In genomic region chr1:47701283-47701682, GRCh38 we compare ENCODE assay signal across 22 cellular contexts.
DNase-seq lines count a peak whose midpoint lies in the region; TF ChIP-seq lines count a peak whose summit lies in the region.
"Had no signal": no experiment of that assay in that cellular context is flagged by ENCODE, and none has a peak within 500 bp of the region (broad histone marks: within the 10 kb centered on the region; RNA-seq: fewer than 3 reads in every experiment).

No MANE protein-coding gene starts in this region.

- H3K36me3 ChIP-seq in HEK293 (ENCODE audit: control insufficient read depth in 2 of 2, insufficient read depth in 1 of 2, low read length in 2 of 2) (no peaks in the 10 kb centered on the region), neuronal stem cell (replicated peaks in 1 of 2; ENCODE audit: control insufficient read depth in 2 of 2, insufficient read depth in 2 of 2, low read length in 2 of 2) (no peaks in the 10 kb centered on the region)
- H3K36me3 ChIP-seq: BE2C; BLaER1 treated with 17β-estradiol and CSF1 and Interleukin-3, amounts not matched to agents 10 nM and 100 nM had no signal

- no peak overlapping the region for H3K14ac ChIP-seq in neuronal stem cell (ENCODE audit: low read length)

- H3K27ac Mint-ChIP-seq in mesothelial cell of epicardium, result peak overlapping the region; percentile 44
- H3K27ac Mint-ChIP-seq in activated naive CD4-positive, alpha-beta T cell treated with anti-CD3 and anti-CD28 coated beads, Interleukin-2, amount 10 ng/mL, durations not matched to agents 7 days and 5 days, result no peak overlapping the region
- H3K27ac Mint-ChIP-seq: CD4-positive, alpha-beta T cell; GM23338; H9; HFFc6 had no signal

- H3K27ac ChIP-seq in HEK293 (ENCODE audit: extremely low read depth, low read depth, low read length) (no peak overlapping the region), neuronal stem cell (replicated peaks; ENCODE audit: low read length) (no peak overlapping the region)
- H3K27ac ChIP-seq: A549; BLaER1 treated with 17β-estradiol and CSF1 and Interleukin-3, amounts not matched to agents 10 nM and 100 nM had no signal

- peaks cover 0 to 39% (median 0%) of the 10 kb centered on the region in 3 experiments for H3K27me3 ChIP-seq in neuronal stem cell (ENCODE audit: control insufficient read depth in 3 of 3, insufficient read depth in 3 of 3, low read depth in 1 of 3, low read length in 3 of 3)
- H3K27me3 ChIP-seq: BE2C had no signal

- no peaks in the 10 kb centered on the region for H3K79me1 ChIP-seq in neuronal stem cell (ENCODE audit: low read depth, low read length)

- CTCF ChIA-PET in HEK293 (lab: Yijun Ruan, JAX), result interaction anchor here (0.6 to 0.7 kb wide), 3 partner anchors 13 to 284 kb away, joined by 3 to 5 read pairs (median 3); no protein-coding TSS in a partner anchor
- CTCF ChIA-PET in activated naive CD4-positive, alpha-beta T cell treated with anti-CD3 and anti-CD28 coated beads, Interleukin-2, amount 10 ng/mL, durations not matched to agents 7 days and 5 days (lab: Charles Lee), result no interaction called here

- H3K4me2 ChIP-seq in neuronal stem cell (ENCODE audit: insufficient read depth, low read length, poor library complexity, severe bottlenecking), result no peak overlapping the region
- H3K4me2 ChIP-seq: A549, GM23338 had no signal

- peaks cover 41% of the 10 kb centered on the region for H3K4me1 Mint-ChIP-seq in mesothelial cell of epicardium
- H3K4me1 Mint-ChIP-seq in activated naive CD4-positive, alpha-beta T cell treated with anti-CD3 and anti-CD28 coated beads, Interleukin-2, amount 10 ng/mL, durations not matched to agents 7 days and 5 days, result no peaks in the 10 kb centered on the region
- H3K4me1 Mint-ChIP-seq: CD8-positive, alpha-beta memory T cell had no signal

- H3K4me1 ChIP-seq in HEK293 (ENCODE audit: control insufficient read depth, insufficient read depth, low read length) (no peaks in the 10 kb centered on the region; the same call in 1 of the 2 replicates), neuronal stem cell (ENCODE audit: control insufficient read depth in 2 of 2, insufficient read depth in 1 of 2, low read depth in 1 of 2, low read length in 2 of 2) (peaks cover 3 to 14% of the 10 kb centered on the region in 2 donors)
- H3K4me1 ChIP-seq: A549, BE2C had no signal

- H4K91ac ChIP-seq in neuronal stem cell (ENCODE audit: low read depth, low read length, poor library complexity), result no peak overlapping the region

- H3K9ac ChIP-seq in neuronal stem cell (ENCODE audit: low read depth, low read length, poor library complexity), result no peak overlapping the region
- H3K9ac ChIP-seq: BLaER1 treated with 17β-estradiol and CSF1 and Interleukin-3, amounts not matched to agents 10 nM and 100 nM had no signal

- no CpG with 5 or more reads among the region's 2 CpGs for WGBS in neuronal stem cell (ENCODE audit: extremely low coverage in 2 of 2, insufficient read length in 2 of 2, insufficient replicate concordance in 1 of 2), 2 donors

- H2AK5ac ChIP-seq in neuronal stem cell (ENCODE audit: low read depth, low read length), result peak overlapping the region; percentile 64

- peak overlapping the region; percentile 65 for H2BK15ac ChIP-seq in neuronal stem cell (ENCODE audit: low read length)

- POLR2A ChIA-PET in HEK293 (lab: Yijun Ruan, JAX), result no interaction called here

- H3K9me3 ChIP-seq in HEK293 (ENCODE audit: control insufficient read depth, insufficient read depth, low read depth, low read length) (no peaks in the 10 kb centered on the region), neuronal stem cell (replicated peaks in 1 of 2; ENCODE audit: control insufficient read depth in 2 of 2, insufficient read depth in 1 of 2, low read depth in 1 of 2, low read length in 2 of 2) (no peaks in the 10 kb centered on the region)
- H3K9me3 ChIP-seq: A549; BE2C; BLaER1 treated with 17β-estradiol and CSF1 and Interleukin-3, amounts not matched to agents 10 nM and 100 nM had no signal

- no peak overlapping the region for H3K4me3 ChIP-seq in HEK293 (ENCODE audit: low read depth, low read length)
- no peak overlapping the region for H3K4me3 ChIP-seq in neuronal stem cell (ENCODE audit: low read length in 2 of 2)
- H3K4me3 ChIP-seq: A549; BLaER1 treated with 17β-estradiol and CSF1 and Interleukin-3, amounts not matched to agents 10 nM and 100 nM; GM23338 had no signal

- H3K9me3 Mint-ChIP-seq in mesothelial cell of epicardium, result no peaks in the 10 kb centered on the region
- H3K9me3 Mint-ChIP-seq in activated naive CD4-positive, alpha-beta T cell treated with anti-CD3 and anti-CD28 coated beads, Interleukin-2, amount 10 ng/mL, durations not matched to agents 7 days and 5 days, result no peaks in the 10 kb centered on the region
- H3K9me3 Mint-ChIP-seq: CD14-positive monocyte; CD4-positive, alpha-beta T cell; CD8-positive, alpha-beta memory T cell; GM23338; H9; HFFc6 had no signal

- no peak overlapping the region for H2BK5ac ChIP-seq in neuronal stem cell (ENCODE audit: low read length)

- no peak overlapping the region for H4K8ac ChIP-seq in neuronal stem cell (ENCODE audit: low read depth, low read length)

- peak overlapping the region; percentile 65 for H2BK120ac ChIP-seq in neuronal stem cell (ENCODE audit: low read depth, low read length)

- TF ChIP-seq CTCF in HEK293 (tag by site-specific recombination; IDR thresholded peaks at IDR 0.05), result no peak
- TF ChIP-seq CTCF in mesothelial cell of epicardium (IDR thresholded peaks at IDR 0.05; ENCODE audit: unreplicated experiment), result no peak

- H3K4me3 Mint-ChIP-seq in mesothelial cell of epicardium, result no peak overlapping the region
- no peak overlapping the region for H3K4me3 Mint-ChIP-seq in activated naive CD4-positive, alpha-beta T cell treated with anti-CD3 and anti-CD28 coated beads, Interleukin-2, amount 10 ng/mL, durations not matched to agents 7 days and 5 days
- H3K4me3 Mint-ChIP-seq: CD14-positive monocyte; CD4-positive, alpha-beta T cell; CD8-positive, alpha-beta memory T cell; GM23338; H9; HFFc6 had no signal

- H3K18ac ChIP-seq in neuronal stem cell (ENCODE audit: low read length), result peak overlapping the region; percentile 20

- DNase-seq in mesothelial cell of epicardium (ENCODE audit: low spot score in 2 of 2, unreplicated experiment in 2 of 2), result no peak
- no peak for DNase-seq in neuronal stem cell (ENCODE audit: low spot score)
- no peak for DNase-seq in NCI-H748 (lab: John Stamatoyannopoulos, UW; ENCODE audit: unreplicated experiment)
- DNase-seq in activated naive CD4-positive, alpha-beta T cell treated with anti-CD3 and anti-CD28 coated beads, Interleukin-2, amount 10 ng/mL, durations not matched to agents 7 days and 5 days, result no peak
- no peak for DNase-seq in SHP77 treated with DMSO at 0.1 percent for 48 hours (lab: John Stamatoyannopoulos, UW)
- DNase-seq: 8988T; ACHN; AML-193; BE2C; Calu3; CD4-positive, alpha-beta T cell; CD8-positive, alpha-beta memory T cell; DMS53; DMS79 treated with DMSO at 0.1 percent for 48 hours; GF-D8; H9; HFFc6 had no signal

- no peak overlapping the region for H3K4ac ChIP-seq in neuronal stem cell (ENCODE audit: low read length)

- H3K27me3 Mint-ChIP-seq in mesothelial cell of epicardium (ENCODE audit: low read depth), result peaks cover 40% of the 10 kb centered on the region
- H3K27me3 Mint-ChIP-seq in activated naive CD4-positive, alpha-beta T cell treated with anti-CD3 and anti-CD28 coated beads, Interleukin-2, amount 10 ng/mL, durations not matched to agents 7 days and 5 days, result peaks cover 25% of the 10 kb centered on the region

- no peak overlapping the region for H2AFZ ChIP-seq in neuronal stem cell (ENCODE audit: low read length)
- H2AFZ ChIP-seq: GM23338 had no signal

- H3K23ac ChIP-seq in neuronal stem cell (ENCODE audit: low read depth, low read length, poor library complexity), result no peak overlapping the region

- no peak overlapping the region for H2BK12ac ChIP-seq in neuronal stem cell (ENCODE audit: low read length)

- H3K36me3 Mint-ChIP-seq in mesothelial cell of epicardium, result no peaks in the 10 kb centered on the region
- H3K36me3 Mint-ChIP-seq in activated naive CD4-positive, alpha-beta T cell treated with anti-CD3 and anti-CD28 coated beads, Interleukin-2, amount 10 ng/mL, durations not matched to agents 7 days and 5 days, result no peaks in the 10 kb centered on the region
- H3K36me3 Mint-ChIP-seq: CD14-positive monocyte; CD8-positive, alpha-beta memory T cell had no signal

TF ChIP-seq in HEK293, 187 proteins besides CTCF, POLR2A, EP300 and RAD21 (continues in another document):
- TF ChIP-seq SCRT2 (tag by site-specific recombination; IDR thresholded peaks at IDR 0.05) (no peak), ZNF624 (tag by site-specific recombination; IDR thresholded peaks at IDR 0.05) (no peak), ZNF473 (tag by site-specific recombination; IDR thresholded peaks at IDR 0.05) (no peak), ZNF747 (tag by site-specific recombination; IDR thresholded peaks at IDR 0.05) (no peak), OSR2 (tag by site-specific recombination; IDR thresholded peaks at IDR 0.05) (peak; percentile 85), GLIS1 (tag by site-specific recombination; IDR thresholded peaks at IDR 0.05) (no peak; the same call in 1 of the 2 replicates), TCF7L2 (IDR thresholded peaks at IDR 0.05; ENCODE audit: borderline replicate concordance, low read depth, low read length) (peak; percentile 74; the same call in 1 of the 2 replicates), PRDM6 (tag by site-specific recombination; IDR thresholded peaks at IDR 0.05) (no peak), ZIC2 (tag by site-specific recombination; IDR thresholded peaks at IDR 0.05) (peak; percentile 75)
